ENCODE assay signal across 19 cellular contexts in the genomic region with DNA sequence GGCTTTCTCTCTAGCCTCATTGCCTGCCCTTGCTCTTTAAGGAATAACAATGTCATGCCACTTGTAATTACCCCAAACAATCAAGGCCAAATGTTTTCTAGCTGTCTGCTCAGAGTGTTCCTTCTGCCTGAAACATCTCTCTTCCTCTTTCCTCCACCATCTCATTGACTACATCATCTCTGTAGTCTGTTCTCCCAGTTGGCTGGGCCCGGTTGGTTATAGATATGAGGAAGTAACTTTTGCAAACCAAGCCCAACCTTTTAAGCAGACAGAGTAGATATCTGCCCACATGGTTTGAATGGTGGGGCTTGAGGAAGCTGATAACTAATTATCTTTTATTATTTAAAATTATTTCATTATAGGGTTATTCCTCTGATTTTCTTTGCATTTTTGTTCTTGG.
DNase-seq lines count a peak whose midpoint lies in the region; ATAC-seq, FAIRE-seq and TF ChIP-seq lines count a peak whose summit lies in the region.
"Had no signal": no experiment of that assay in that cellular context is flagged by ENCODE, and none has a peak within 500 bp of the region (broad histone marks: within the 10 kb centered on the region; RNA-seq: fewer than 3 reads in every experiment).

No MANE protein-coding gene starts in this region.

- peaks cover 29% of the 10 kb centered on the region for H3K4me1 ChIP-seq in OCI-LY3 (ENCODE audit: low read length)
- no peaks in the 10 kb centered on the region for H3K4me1 ChIP-seq in GM12878 (ENCODE audit: control insufficient read depth, insufficient read depth, low read length)
- no peaks in the 10 kb centered on the region for H3K4me1 ChIP-seq in transverse colon
- H3K4me1 ChIP-seq: Caco-2 had no signal

- no peak overlapping the region for H3K27ac Mint-ChIP-seq in activated CD4-positive, alpha-beta memory T cell treated with anti-CD3 and anti-CD28 coated beads for 36 hours
- H3K27ac Mint-ChIP-seq: CD14-positive monocyte, H9, T-cell had no signal

- in situ Hi-C loops in GM12878 (cut with MboI) = no loop called here
- in situ Hi-C loops in transverse colon (cut with MboI; ENCODE audit: low pct_ligation_motif_present in 1 of 4, low pct_unique_long_range_greater_than_20kb in 1 of 4, low sequenced_read_pairs in 3 of 4) = no loop called here

- 0% methylated on average over 1 of the region's 1 CpG for WGBS in GM12878 (ENCODE audit: insufficient coverage, insufficient replicate concordance, low lambda C conversion rate, missing lambda C conversion rate)
- 17 to 32% methylated on average over 1 of the region's 1 CpG for WGBS in transverse colon (ENCODE audit: low coverage in 1 of 2), 2 donors

- H3K4me1 Mint-ChIP-seq in activated CD4-positive, alpha-beta memory T cell treated with anti-CD3 and anti-CD28 coated beads for 36 hours (ENCODE audit: low read depth) = no peaks in the 10 kb centered on the region
- H3K4me1 Mint-ChIP-seq: CD14-positive monocyte, T-cell had no signal

- intact Hi-C loops in GM12878 (cut with micrococcal nuclease; ENCODE audit: unreplicated experiment) (no loop called here), transverse colon (cut with DNase I; ENCODE audit: low total_unique reads) (no loop called here)
- intact Hi-C loops in activated CD4-positive, alpha-beta memory T cell treated with anti-CD3 and anti-CD28 coated beads for 36 hours (cut with micrococcal nuclease) = no loop called here

- H3K4me3 ChIP-seq in OCI-LY3 (ENCODE audit: low read length) (no peak overlapping the region), GM12878 (no peak overlapping the region), transverse colon (no peak overlapping the region)

- no peaks in the 10 kb centered on the region for H3K27me3 Mint-ChIP-seq in activated CD4-positive, alpha-beta memory T cell treated with anti-CD3 and anti-CD28 coated beads for 36 hours

- TF ChIP-seq EP300 in GM12878 (IDR thresholded peaks at IDR 0.05; ENCODE audit: borderline replicate concordance in 1 of 2, control insufficient read depth in 1 of 2, low read depth in 2 of 2, low read length in 2 of 2) (no peak), transverse colon (IDR thresholded peaks at IDR 0.05; ENCODE audit: low read depth) (no peak)

- BruUV-seq in GM12878 (replicated peaks; lab: Mats Ljungman, UMichigan) = no TSS peak

- no peak overlapping the region for H2AFZ ChIP-seq in OCI-LY3 (ENCODE audit: low read depth, low read length)
- H2AFZ ChIP-seq in GM12878 (ENCODE audit: control insufficient read depth, low read depth, low read length) = no peak overlapping the region

- TF ChIP-seq CTCF in OCI-LY3 (IDR thresholded peaks at IDR 0.05; ENCODE audit: low read depth, low read length) (no peak), GM12878 (IDR thresholded peaks at IDR 0.05 in 2 of 3, conservative IDR thresholded peaks at IDR 0.05 in 1 of 3; ENCODE audit: control insufficient read depth in 2 of 3, extremely low read depth in 1 of 3, insufficient read depth in 1 of 3, low read depth in 3 of 3, low read length in 3 of 3) (no peak), transverse colon (IDR thresholded peaks at IDR 0.05) (no peak)

- peak overlapping the region; percentile 34 for H3K4me2 ChIP-seq in OCI-LY3 (ENCODE audit: low read length)
- no peak overlapping the region for H3K4me2 ChIP-seq in GM12878 (ENCODE audit: control insufficient read depth, insufficient read depth)

- H3K9me3 Mint-ChIP-seq in activated CD4-positive, alpha-beta memory T cell treated with anti-CD3 and anti-CD28 coated beads for 36 hours = no peaks in the 10 kb centered on the region
- H3K9me3 Mint-ChIP-seq: H9 had no signal

- RAD21 ChIA-PET in GM12878 (lab: Charles Lee; ENCODE audit: unreplicated experiment) = no interaction called here

- POLR2A ChIA-PET in GM12878 (lab: Charles Lee) = no interaction called here
- POLR2A ChIA-PET in activated CD4-positive, alpha-beta memory T cell treated with anti-CD3 and anti-CD28 coated beads for 36 hours (lab: Charles Lee) = no interaction called here

- H3K36me3 Mint-ChIP-seq in activated CD4-positive, alpha-beta memory T cell treated with anti-CD3 and anti-CD28 coated beads for 36 hours = peaks cover 1% of the 10 kb centered on the region
- H3K36me3 Mint-ChIP-seq: CD14-positive monocyte, T-cell had no signal

- no peak for ATAC-seq in GM12878
- ATAC-seq: Panc1, T-cell had no signal

- H3K9ac ChIP-seq in OCI-LY3 (ENCODE audit: low read length) (no peak overlapping the region), GM12878 (ENCODE audit: control insufficient read depth, insufficient read depth, low read length) (no peak overlapping the region)

- H4K20me1 ChIP-seq in OCI-LY3 (ENCODE audit: insufficient read depth, low read length) (no peaks in the 10 kb centered on the region), GM12878 (ENCODE audit: control insufficient read depth, insufficient read depth) (no peaks in the 10 kb centered on the region)

- H3K79me2 ChIP-seq in OCI-LY3 (ENCODE audit: low read length) (no peaks in the 10 kb centered on the region), GM12878 (ENCODE audit: control insufficient read depth, insufficient read depth, low read length) (no peaks in the 10 kb centered on the region)

- H3K27me3 ChIP-seq in OCI-LY3 (ENCODE audit: low read depth, low read length) (peaks cover 18% of the 10 kb centered on the region), GM12878 (replicated peaks in 1 of 2; ENCODE audit: control insufficient read depth in 2 of 2, insufficient read depth in 2 of 2, low read length in 1 of 2) (peaks cover 0 to 1% of the 10 kb centered on the region in 2 experiments; a peak in 2 of 4 replicates), transverse colon (no peaks in the 10 kb centered on the region)

- TF ChIP-seq RAD21 in GM12878 (IDR thresholded peaks at IDR 0.05; ENCODE audit: insufficient read depth, low read depth, low read length) = no peak

- no peak for FAIRE-seq in GM12878 (lab: Jason Lieb, UNC)

- H3K9me3 ChIP-seq in OCI-LY3 (ENCODE audit: insufficient read depth, low read length) = no peaks in the 10 kb centered on the region
- H3K9me3 ChIP-seq in GM12878 (replicated peaks; ENCODE audit: control insufficient read depth, insufficient read depth, low read length) = no peaks in the 10 kb centered on the region
- no peaks in the 10 kb centered on the region for H3K9me3 ChIP-seq in transverse colon
- H3K9me3 ChIP-seq: Caco-2 had no signal

- H3K4me3 Mint-ChIP-seq in activated CD4-positive, alpha-beta memory T cell treated with anti-CD3 and anti-CD28 coated beads for 36 hours = no peak overlapping the region
- H3K4me3 Mint-ChIP-seq: CD14-positive monocyte, H9, T-cell had no signal

- TF ChIP-seq POLR2A in GM12878 (IDR thresholded peaks at IDR 0.05; ENCODE audit: low read depth, low read length) = no peak
- no peak for TF ChIP-seq POLR2A in transverse colon (IDR thresholded peaks at IDR 0.05)

- peak overlapping the region; percentile 45 for H3K27ac ChIP-seq in OCI-LY3 (ENCODE audit: low read length)
- H3K27ac ChIP-seq in GM12878 (ENCODE audit: control insufficient read depth, insufficient read depth) = no peak overlapping the region
- no peak overlapping the region for H3K27ac ChIP-seq in transverse colon
- H3K27ac ChIP-seq: 22Rv1 had no signal

- DNase-seq in SIG-M5 treated with dmso at 0.1 percent for 504 hours (lab: John Stamatoyannopoulos, UW; ENCODE audit: unreplicated experiment) (peak; percentile 17), SIG-M5 (lab: John Stamatoyannopoulos, UW) (no peak), MV-4-11 (lab: John Stamatoyannopoulos, UW) (peak; percentile 94), GM12878 (ENCODE audit: low read depth, low spot score) (no peak), transverse colon (no peak)
- DNase-seq in stimulated activated CD4-positive, alpha-beta T cell treated with anti-CD3 and anti-CD28 coated beads, Interleukin-4, amount 100 ng/mL, for 4 hours = no peak
- DNase-seq in activated CD4-positive, alpha-beta memory T cell treated with anti-CD3 and anti-CD28 coated beads for 36 hours = no peak
- DNase-seq: AML-193, Caco-2, GDM1, H9, KG1, NCI-H1105 treated with DMSO at 0.1 percent for 48 hours, NCI-H1694, T-cell had no signal

- CTCF ChIA-PET in GM12878 (lab: Yijun Ruan, JAX) = no interaction called here
- CTCF ChIA-PET in activated CD4-positive, alpha-beta memory T cell treated with anti-CD3 and anti-CD28 coated beads for 36 hours (lab: Charles Lee) = no interaction called here

- SMC1A ChIA-PET in GM12878 (lab: Charles Lee; ENCODE audit: uncharacterized antibody, unreplicated experiment) = interaction anchor here (0.6 kb wide), 2 partner anchors 129 to 396 kb away, joined by 3 to 4 read pairs; no protein-coding TSS in a partner anchor

- H3K36me3 ChIP-seq in OCI-LY3 (replicated peaks; ENCODE audit: low read depth, low read length) (peaks cover 3% of the 10 kb centered on the region), GM12878 (ENCODE audit: control insufficient read depth in 2 of 2, insufficient read depth in 2 of 2, low read length in 1 of 2) (no peaks in the 10 kb centered on the region), transverse colon (no peaks in the 10 kb centered on the region)

TF ChIP-seq in GM12878, 131 proteins besides CTCF, POLR2A, EP300 and RAD21 (continues in another document):
- no peak for TF ChIP-seq SMARCA5 (IDR thresholded peaks at IDR 0.05)
- TF ChIP-seq NRF1 (conservative IDR thresholded peaks at IDR 0.05; ENCODE audit: low read depth, low read length) = no peak
- 0 out of 2 replicates have a peak, but pooled peaks have one; percentile 22 for TF ChIP-seq SPI1 (IDR thresholded peaks at IDR 0.05; ENCODE audit: borderline replicate concordance, insufficient read depth, low read depth, low read length)
- TF ChIP-seq ZBTB11 (CRISPR knock-in tag; IDR thresholded peaks at IDR 0.05) = no peak

Comparison
In these comparisons a context has a peak if more than half of its experiments do, and no peak if none do; other contexts are left out.
1. DNase-seq: peak in SIG-M5 treated with dmso at 0.1 percent for 504 hours (single experiment) and MV-4-11 (single experiment); none in SIG-M5 (single experiment), GM12878 (single experiment), stimulated activated CD4-positive, alpha-beta T cell treated with anti-CD3 and anti-CD28 coated beads, Interleukin-4, amount 100 ng/mL, for 4 hours (0 of 2), activated CD4-positive, alpha-beta memory T cell treated with anti-CD3 and anti-CD28 coated beads for 36 hours (single experiment) and transverse colon (single experiment).